ENCODE assay signal across 21 cellular contexts in the genomic region with DNA sequence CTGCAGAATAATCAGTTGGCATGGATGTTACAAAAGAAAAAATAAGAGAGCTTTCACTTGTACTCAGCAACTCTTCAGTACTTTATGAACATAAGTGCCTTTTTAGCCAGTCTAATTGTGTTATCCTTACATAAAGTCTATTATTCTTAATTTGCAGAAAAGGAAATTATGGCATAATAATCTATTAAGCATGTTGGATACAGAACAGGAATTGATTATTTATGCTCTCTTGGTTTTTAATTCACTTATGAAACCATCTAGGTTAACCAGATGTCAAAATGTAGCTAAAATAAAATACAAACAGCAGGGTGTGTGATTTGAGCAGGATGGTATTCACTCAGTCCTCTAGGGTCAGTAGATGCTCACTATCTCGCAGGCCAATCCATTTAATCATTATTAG.
"Had no signal": no experiment of that assay in that cellular context is flagged by ENCODE, and none has a peak within 500 bp of the region (broad histone marks: within the 10 kb centered on the region; RNA-seq: fewer than 3 reads in every experiment).

No MANE protein-coding gene starts in this region.

- DNase-seq: activated B cell treated with CpG ODN at 0.5 μM for 24 hours; activated CD4-positive, alpha-beta memory T cell treated with anti-CD3 and anti-CD28 coated beads for 36 hours; activated CD4-positive, alpha-beta T cell treated with anti-CD3 and anti-CD28 coated beads for 1 hour; activated CD4-positive, alpha-beta T cell treated with anti-CD3 and anti-CD28 coated beads, Interleukin-2, amount 10 ng/mL, durations not matched to agents 24 days and 14 days; activated CD8-positive, alpha-beta memory T cell treated with anti-CD3 and anti-CD28 coated beads for 24 hours; activated effector memory CD4-positive, alpha-beta T cell treated with anti-CD3 and anti-CD28 coated beads, Interleukin-2, amount 50 U/mL, for 16 hours; activated naive CD4-positive, alpha-beta T cell treated with Interleukin-2 at 50 U/mL for 16 hours; activated T-cell treated with anti-CD3 and anti-CD28 coated beads, Interleukin-2, amount 50 U/mL, for 4 hours; amygdala; NCI-H1048; NCI-H146; NCI-H187 treated with DMSO at 0.1 percent for 48 hours; NCI-H2171; NCI-H2227 treated with DMSO at 0.1 percent for 48 hours; NCI-H526 treated with DMSO at 0.1 percent for 48 hours; SHP77; T-cell; T-helper 2 cell; T1000 had no signal

- H3K36me3 ChIP-seq: SJSA1 had no signal

- H3K27me3 ChIP-seq: SJSA1 had no signal

- ATAC-seq: activated naive CD4-positive, alpha-beta T cell treated with anti-CD3 and anti-CD28 coated beads, Interleukin-2, amount 50 U/mL, for 72 hours; activated T-cell treated with anti-CD3 and anti-CD28 coated beads, Interleukin-2, amount 50 U/mL, for 4 hours; T-cell had no signal

- H3K4me1 ChIP-seq: SJSA1 had no signal

- H3K4me3 ChIP-seq: SJSA1 had no signal

- H3K27ac ChIP-seq: SJSA1 had no signal

- H3K9me3 ChIP-seq: SJSA1 had no signal
